1 cellular context compared by ENCODE assay signal in genomic region chr21:45011911-45012660, GRCh38.
TF ChIP-seq lines count a peak whose summit lies in the region.

No MANE protein-coding gene starts in this region.

TF ChIP-seq in GM23338, 12 proteins besides CTCF, POLR2A, EP300 and RAD21 (continued from another document):
- TF ChIP-seq ZNF462 (CRISPR knock-in tag; IDR thresholded peaks at IDR 0.05) (no peak), POLR2AphosphoS5 (IDR thresholded peaks at IDR 0.05; ENCODE audit: low read depth) (no peak)
